ENCODE assay signal across 19 cellular contexts in the genomic region with DNA sequence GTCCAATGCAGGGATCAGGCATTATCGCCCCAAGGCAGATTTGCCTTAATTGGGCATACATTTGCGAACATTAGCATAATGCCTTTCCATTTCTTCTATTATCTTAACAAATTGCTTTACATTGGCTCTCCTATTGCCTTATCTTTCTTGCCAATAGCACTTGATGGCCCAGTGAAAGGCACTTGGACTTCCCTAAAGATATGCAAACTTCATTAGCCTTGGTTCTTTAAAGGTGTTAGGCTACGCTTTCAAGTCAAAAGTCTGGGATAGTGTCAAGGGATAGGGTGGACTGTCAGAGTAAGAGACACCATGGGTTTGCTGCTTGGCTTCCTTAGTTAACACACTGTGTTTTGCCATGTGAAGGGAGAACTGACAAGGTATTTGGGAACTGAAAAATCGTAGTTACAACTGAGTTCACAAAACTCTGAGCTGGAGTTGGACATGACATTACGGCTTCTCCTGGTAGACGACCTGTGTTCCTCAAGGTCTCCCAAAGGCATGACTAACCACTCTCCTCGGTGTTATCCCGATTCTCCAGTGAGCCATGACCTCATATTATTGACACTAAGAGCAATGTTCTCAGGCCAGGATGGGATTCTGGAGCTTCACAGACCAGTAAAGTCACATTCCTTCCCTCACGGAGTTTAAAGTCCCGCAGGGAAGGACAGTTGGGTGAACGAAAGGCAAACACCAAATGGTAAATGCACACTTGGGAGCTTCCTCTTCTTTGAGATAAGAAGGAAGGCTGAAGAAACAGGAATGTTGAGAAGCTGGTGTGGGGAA.
A peak's percentile ranks its signal among the peaks of the same experiment; 100 is the strongest.
DNase-seq lines count a peak whose midpoint lies in the region; ATAC-seq, FAIRE-seq and TF ChIP-seq lines count a peak whose summit lies in the region.
"Had no signal": no experiment of that assay in that cellular context is flagged by ENCODE, and none has a peak within 500 bp of the region (broad histone marks: within the 10 kb centered on the region; RNA-seq: fewer than 3 reads in every experiment).

No MANE protein-coding gene starts in this region.

- POLR2A ChIA-PET in HEK293 (lab: Yijun Ruan, JAX) = no interaction called here
- POLR2A ChIA-PET in GM12878 (lab: Charles Lee) = no interaction called here

- TF ChIP-seq CTCF in 22Rv1 (IDR thresholded peaks at IDR 0.05) = no peak
- no peak for TF ChIP-seq CTCF in HEK293 (tag by site-specific recombination; IDR thresholded peaks at IDR 0.05)
- no peak for TF ChIP-seq CTCF in GM12878 (IDR thresholded peaks at IDR 0.05 in 2 of 3, conservative IDR thresholded peaks at IDR 0.05 in 1 of 3; ENCODE audit: control insufficient read depth in 2 of 3, extremely low read depth in 1 of 3, insufficient read depth in 1 of 3, low read depth in 3 of 3, low read length in 3 of 3)
- TF ChIP-seq CTCF in lower lobe of right lung (IDR thresholded peaks at IDR 0.05) = no peak
- TF ChIP-seq CTCF in lower leg skin (IDR thresholded peaks at IDR 0.05) = no peak
- no peak for TF ChIP-seq CTCF in uterus (IDR thresholded peaks at IDR 0.05)

- no peak for TF ChIP-seq POLR2A in GM12878 (IDR thresholded peaks at IDR 0.05; ENCODE audit: low read depth, low read length)
- TF ChIP-seq POLR2A in lower leg skin (IDR thresholded peaks at IDR 0.05) = no peak
- no peak for TF ChIP-seq POLR2A in uterus (IDR thresholded peaks at IDR 0.05)

- H3K36me3 ChIP-seq in HEK293 (ENCODE audit: control insufficient read depth in 2 of 2, insufficient read depth in 1 of 2, low read length in 2 of 2) = no peaks in the 10 kb centered on the region
- no peaks in the 10 kb centered on the region for H3K36me3 ChIP-seq in GM12878 (ENCODE audit: control insufficient read depth in 2 of 2, insufficient read depth in 2 of 2, low read length in 1 of 2)
- H3K36me3 ChIP-seq in lower lobe of right lung = no peaks in the 10 kb centered on the region
- H3K36me3 ChIP-seq in uterus = no peaks in the 10 kb centered on the region
- H3K36me3 ChIP-seq: adrenal gland, thoracic aorta had no signal

- no peaks in the 10 kb centered on the region for H4K20me1 ChIP-seq in GM12878 (ENCODE audit: control insufficient read depth, insufficient read depth)

- H3K4me1 ChIP-seq in HEK293 (ENCODE audit: control insufficient read depth, insufficient read depth, low read length) (peaks cover 5% of the 10 kb centered on the region; the same call in 1 of the 2 replicates), GM12878 (ENCODE audit: control insufficient read depth, insufficient read depth, low read length) (peaks cover 26% of the 10 kb centered on the region), lower lobe of right lung (peaks cover 8% of the 10 kb centered on the region), uterus (no peaks in the 10 kb centered on the region)
- H3K4me1 ChIP-seq: adrenal gland had no signal

- no peak overlapping the region for H3K9ac ChIP-seq in GM12878 (ENCODE audit: control insufficient read depth, insufficient read depth, low read length)
- H3K9ac ChIP-seq: GM23248, KMS-11 had no signal

- H3K9me3 ChIP-seq in HEK293 (ENCODE audit: control insufficient read depth, insufficient read depth, low read depth, low read length) (no peaks in the 10 kb centered on the region), GM12878 (replicated peaks; ENCODE audit: control insufficient read depth, insufficient read depth, low read length) (no peaks in the 10 kb centered on the region; the same call in 2 of the 3 replicates), lower lobe of right lung (no peaks in the 10 kb centered on the region), uterus (no peaks in the 10 kb centered on the region)
- H3K9me3 ChIP-seq: adrenal gland, thoracic aorta had no signal

- in situ Hi-C loops in GM12878 (cut with MboI) = loop anchor here (5.0 to 10.0 kb wide), 4 partner anchors 87 to 1215 kb away; no protein-coding TSS in a partner anchor

- CTCF ChIA-PET in HEK293 (lab: Yijun Ruan, JAX) (interaction anchor here (0.6 to 4.8 kb wide), 16 partner anchors 21 to 486 kb away, joined by 3 to 20 read pairs (median 6); a partner anchor contains a TSS), GM12878 (lab: Yijun Ruan, JAX) (interaction anchor here (0.6 to 14.2 kb wide), 26 partner anchors 8 to 1519 kb away, joined by 3 to 192 read pairs (median 5); no protein-coding TSS in a partner anchor)

- TF ChIP-seq EP300 in GM12878 (IDR thresholded peaks at IDR 0.05; ENCODE audit: borderline replicate concordance in 1 of 2, control insufficient read depth in 1 of 2, low read depth in 2 of 2, low read length in 2 of 2) = no peak

- FAIRE-seq in GM12878 (lab: Jason Lieb, UNC) = no peak

- ATAC-seq in GM12878 (no peak), lower lobe of right lung (peak; percentile 41 to 50)
- ATAC-seq: activated CD8-positive, alpha-beta memory T cell treated with anti-CD3 and anti-CD28 coated beads, Interleukin-2, amount 10 ng/mL, durations not matched to agents 7 days and 5 days had no signal

- no peaks in the 10 kb centered on the region for H3K27me3 ChIP-seq in GM12878 (replicated peaks in 1 of 2; ENCODE audit: control insufficient read depth in 2 of 2, insufficient read depth in 2 of 2, low read length in 1 of 2)
- H3K27me3 ChIP-seq in lower lobe of right lung (ENCODE audit: low read depth) = no peaks in the 10 kb centered on the region
- no peaks in the 10 kb centered on the region for H3K27me3 ChIP-seq in uterus
- H3K27me3 ChIP-seq: adrenal gland had no signal

- RAD21 ChIA-PET in GM12878 (lab: Charles Lee; ENCODE audit: unreplicated experiment) = interaction anchor here (0.8 to 6.3 kb wide), 16 partner anchors 7 to 349 kb away, joined by 3 to 96 read pairs (median 6); no protein-coding TSS in a partner anchor

- no peak for TF ChIP-seq RAD21 in GM12878 (IDR thresholded peaks at IDR 0.05; ENCODE audit: insufficient read depth, low read depth, low read length)

- 38% methylated on average over 11 of the region's 11 CpGs for WGBS in GM12878 (ENCODE audit: insufficient coverage, insufficient replicate concordance, low lambda C conversion rate, missing lambda C conversion rate)
- WGBS in lower leg skin, 2 donors = 59 to 67% methylated on average over 11 of the region's 11 CpGs

- no peak for DNase-seq in GM12878 (ENCODE audit: low read depth, low spot score)
- no peak for DNase-seq in lower lobe of right lung
- no peak for DNase-seq in AG08395 (ENCODE audit: low spot score)
- no peak for DNase-seq in lower leg skin (ENCODE audit: low spot score in 2 of 2)
- no peak for DNase-seq in uterus
- DNase-seq in GM19238 (ENCODE audit: insufficient read length, low spot score) = no peak
- DNase-seq: activated CD8-positive, alpha-beta memory T cell treated with anti-CD3 and anti-CD28 coated beads, Interleukin-2, amount 10 ng/mL, durations not matched to agents 7 days and 5 days; activated effector memory CD4-positive, alpha-beta T cell treated with Interleukin-2 at 50 U/mL for 16 hours; central memory CD4-positive, alpha-beta T cell; GM23248; NCI-H1092 treated with DMSO at 0.1 percent for 48 hours; NCI-H2107; NCI-H524 treated with DMSO at 0.1 percent for 48 hours; OCI-M1 had no signal

- SMC1A ChIA-PET in GM12878 (lab: Charles Lee; ENCODE audit: uncharacterized antibody, unreplicated experiment) = interaction anchor here (0.7 to 8.0 kb wide), 21 partner anchors 7 to 416 kb away, joined by 3 to 110 read pairs (median 4); no protein-coding TSS in a partner anchor

- H2AFZ ChIP-seq in GM12878 (ENCODE audit: control insufficient read depth, low read depth, low read length) = peak overlapping the region; percentile 26; the same call in 1 of the 2 replicates
- H2AFZ ChIP-seq: GM23248 had no signal

- no peak overlapping the region for H3K4me3 ChIP-seq in HEK293 (ENCODE audit: low read depth, low read length)
- H3K4me3 ChIP-seq in GM12878 = no peak overlapping the region
- no peak overlapping the region for H3K4me3 ChIP-seq in lower lobe of right lung
- H3K4me3 ChIP-seq in lower leg skin (ENCODE audit: low read depth, poor library complexity, severe bottlenecking) = no peak overlapping the region
- H3K4me3 ChIP-seq in uterus = no peak overlapping the region
- H3K4me3 ChIP-seq: adrenal gland, GM23248, thoracic aorta had no signal

- H3K27ac ChIP-seq in 22Rv1 (peak overlapping the region; percentile 22), HEK293 (ENCODE audit: extremely low read depth, low read depth, low read length) (no peak overlapping the region), GM12878 (ENCODE audit: control insufficient read depth, insufficient read depth) (peak overlapping the region; percentile 41), lower lobe of right lung (no peak overlapping the region), uterus (no peak overlapping the region)
- H3K27ac ChIP-seq: adrenal gland, GM23248, KMS-11, thoracic aorta had no signal

- H3K79me2 ChIP-seq in GM12878 (ENCODE audit: control insufficient read depth, insufficient read depth, low read length) = peaks cover 8% of the 10 kb centered on the region

- no peak overlapping the region for H3K4me2 ChIP-seq in GM12878 (ENCODE audit: control insufficient read depth, insufficient read depth)
- H3K4me2 ChIP-seq: KMS-11 had no signal

- intact Hi-C loops in GM12878 (cut with micrococcal nuclease; ENCODE audit: unreplicated experiment) = loop anchor here (2.0 to 10.0 kb wide), 6 partner anchors 88 to 1165 kb away; no protein-coding TSS in a partner anchor
- intact Hi-C loops in lower lobe of right lung (cut with DNase I) = loop anchor here (5.0 kb wide), 1 partner anchor 233 kb away; a partner anchor contains a TSS
- intact Hi-C loops in lower leg skin (cut with DNase I; ENCODE audit: low total_unique reads) = loop anchor here (10.0 kb wide), 2 partner anchors 235 to 1215 kb away; a partner anchor contains a TSS
- intact Hi-C loops in uterus (cut with DNase I; ENCODE audit: low total_unique reads) = loop anchor here (5.0 kb wide), 1 partner anchor 233 kb away; a partner anchor contains a TSS

- BruUV-seq in GM12878 (replicated peaks; lab: Mats Ljungman, UMichigan) = no TSS peak

TF ChIP-seq in HEK293, 187 proteins besides CTCF, POLR2A, EP300 and RAD21 (continues in another document):
- no peak for TF ChIP-seq RBAK (tag by site-specific recombination; IDR thresholded peaks at IDR 0.05)
- no peak for TF ChIP-seq SP7 (tag by site-specific recombination; IDR thresholded peaks at IDR 0.05)
- no peak for TF ChIP-seq YY1 (tag by site-specific recombination; IDR thresholded peaks at IDR 0.05)
- TF ChIP-seq ZNF777 (tag by site-specific recombination; IDR thresholded peaks at IDR 0.05; ENCODE audit: borderline replicate concordance) = no peak

TF ChIP-seq in GM12878, 131 proteins besides CTCF, POLR2A, EP300 and RAD21:
- TF ChIP-seq, protein P1, sequence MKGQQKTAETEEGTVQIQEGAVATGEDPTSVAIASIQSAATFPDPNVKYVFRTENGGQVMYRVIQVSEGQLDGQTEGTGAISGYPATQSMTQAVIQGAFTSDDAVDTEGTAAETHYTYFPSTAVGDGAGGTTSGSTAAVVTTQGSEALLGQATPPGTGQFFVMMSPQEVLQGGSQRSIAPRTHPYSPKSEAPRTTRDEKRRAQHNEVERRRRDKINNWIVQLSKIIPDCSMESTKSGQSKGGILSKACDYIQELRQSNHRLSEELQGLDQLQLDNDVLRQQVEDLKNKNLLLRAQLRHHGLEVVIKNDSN (IDR thresholded peaks at IDR 0.05; ENCODE audit: borderline replicate concordance, extremely low read length, insufficient read depth, low read depth, low read length) = no peak
- 0 out of 2 replicates have a peak, but pooled peaks have one; percentile 16 for TF ChIP-seq POLR2AphosphoS5 (IDR thresholded peaks at IDR 0.05; ENCODE audit: low read length)

Comparison
In these comparisons a context has a peak if more than half of its experiments do, and no peak if none do; other contexts are left out.
1. H3K27ac ChIP-seq: peak in 22Rv1 (single experiment) and GM12878 (single experiment); none in HEK293 (single experiment), lower lobe of right lung (single experiment) and uterus (0 of 2).